1 cellular context compared by ENCODE assay signal in the genomic region with DNA sequence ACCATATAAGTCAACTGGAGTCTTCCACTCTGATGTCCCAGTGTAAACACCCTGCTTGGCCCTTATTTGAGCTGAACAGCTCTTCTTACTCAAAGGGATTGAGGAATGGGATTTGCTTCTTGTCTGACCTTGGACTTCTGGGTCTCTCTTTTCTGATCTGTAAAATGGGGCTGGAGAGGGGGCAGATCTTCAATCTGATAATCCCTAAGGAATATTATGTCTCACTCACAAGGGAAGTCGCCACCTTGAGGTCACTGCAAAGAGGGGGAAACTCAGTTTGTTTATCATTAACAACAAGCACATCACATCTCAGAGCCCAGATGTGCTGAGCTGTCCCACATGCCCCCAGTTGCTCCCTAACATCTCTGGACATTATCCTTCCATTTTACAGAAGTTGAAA.
TF ChIP-seq lines count a peak whose summit lies in the region.

No MANE protein-coding gene starts in this region.

TF ChIP-seq in K562, 482 proteins besides CTCF, POLR2A, EP300 and RAD21:
- TF ChIP-seq ESRRA (IDR thresholded peaks at IDR 0.05; ENCODE audit: borderline replicate concordance, low read depth) (peak; percentile 58; the same call in 1 of the 2 replicates), GATAD2B (IDR thresholded peaks at IDR 0.05; ENCODE audit: borderline replicate concordance) (no peak), BCOR (IDR thresholded peaks at IDR 0.05) (peak; percentile 63; the same call in 1 of the 2 replicates), ADNP (tag; IDR thresholded peaks at IDR 0.05) (peak; percentile 72; the same call in 1 of the 2 replicates), RBM25 (IDR thresholded peaks at IDR 0.05; ENCODE audit: low read depth, low read length, severe bottlenecking) (peak; percentile 70)
- TF ChIP-seq, protein P1, sequence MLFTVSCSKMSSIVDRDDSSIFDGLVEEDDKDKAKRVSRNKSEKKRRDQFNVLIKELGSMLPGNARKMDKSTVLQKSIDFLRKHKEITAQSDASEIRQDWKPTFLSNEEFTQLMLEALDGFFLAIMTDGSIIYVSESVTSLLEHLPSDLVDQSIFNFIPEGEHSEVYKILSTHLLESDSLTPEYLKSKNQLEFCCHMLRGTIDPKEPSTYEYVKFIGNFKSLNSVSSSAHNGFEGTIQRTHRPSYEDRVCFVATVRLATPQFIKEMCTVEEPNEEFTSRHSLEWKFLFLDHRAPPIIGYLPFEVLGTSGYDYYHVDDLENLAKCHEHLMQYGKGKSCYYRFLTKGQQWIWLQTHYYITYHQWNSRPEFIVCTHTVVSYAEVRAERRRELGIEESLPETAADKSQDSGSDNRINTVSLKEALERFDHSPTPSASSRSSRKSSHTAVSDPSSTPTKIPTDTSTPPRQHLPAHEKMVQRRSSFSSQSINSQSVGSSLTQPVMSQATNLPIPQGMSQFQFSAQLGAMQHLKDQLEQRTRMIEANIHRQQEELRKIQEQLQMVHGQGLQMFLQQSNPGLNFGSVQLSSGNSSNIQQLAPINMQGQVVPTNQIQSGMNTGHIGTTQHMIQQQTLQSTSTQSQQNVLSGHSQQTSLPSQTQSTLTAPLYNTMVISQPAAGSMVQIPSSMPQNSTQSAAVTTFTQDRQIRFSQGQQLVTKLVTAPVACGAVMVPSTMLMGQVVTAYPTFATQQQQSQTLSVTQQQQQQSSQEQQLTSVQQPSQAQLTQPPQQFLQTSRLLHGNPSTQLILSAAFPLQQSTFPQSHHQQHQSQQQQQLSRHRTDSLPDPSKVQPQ (CRISPR knock-in tag; IDR thresholded peaks at IDR 0.05; ENCODE audit: borderline replicate concordance), result no peak
- TF ChIP-seq, protein P2, sequence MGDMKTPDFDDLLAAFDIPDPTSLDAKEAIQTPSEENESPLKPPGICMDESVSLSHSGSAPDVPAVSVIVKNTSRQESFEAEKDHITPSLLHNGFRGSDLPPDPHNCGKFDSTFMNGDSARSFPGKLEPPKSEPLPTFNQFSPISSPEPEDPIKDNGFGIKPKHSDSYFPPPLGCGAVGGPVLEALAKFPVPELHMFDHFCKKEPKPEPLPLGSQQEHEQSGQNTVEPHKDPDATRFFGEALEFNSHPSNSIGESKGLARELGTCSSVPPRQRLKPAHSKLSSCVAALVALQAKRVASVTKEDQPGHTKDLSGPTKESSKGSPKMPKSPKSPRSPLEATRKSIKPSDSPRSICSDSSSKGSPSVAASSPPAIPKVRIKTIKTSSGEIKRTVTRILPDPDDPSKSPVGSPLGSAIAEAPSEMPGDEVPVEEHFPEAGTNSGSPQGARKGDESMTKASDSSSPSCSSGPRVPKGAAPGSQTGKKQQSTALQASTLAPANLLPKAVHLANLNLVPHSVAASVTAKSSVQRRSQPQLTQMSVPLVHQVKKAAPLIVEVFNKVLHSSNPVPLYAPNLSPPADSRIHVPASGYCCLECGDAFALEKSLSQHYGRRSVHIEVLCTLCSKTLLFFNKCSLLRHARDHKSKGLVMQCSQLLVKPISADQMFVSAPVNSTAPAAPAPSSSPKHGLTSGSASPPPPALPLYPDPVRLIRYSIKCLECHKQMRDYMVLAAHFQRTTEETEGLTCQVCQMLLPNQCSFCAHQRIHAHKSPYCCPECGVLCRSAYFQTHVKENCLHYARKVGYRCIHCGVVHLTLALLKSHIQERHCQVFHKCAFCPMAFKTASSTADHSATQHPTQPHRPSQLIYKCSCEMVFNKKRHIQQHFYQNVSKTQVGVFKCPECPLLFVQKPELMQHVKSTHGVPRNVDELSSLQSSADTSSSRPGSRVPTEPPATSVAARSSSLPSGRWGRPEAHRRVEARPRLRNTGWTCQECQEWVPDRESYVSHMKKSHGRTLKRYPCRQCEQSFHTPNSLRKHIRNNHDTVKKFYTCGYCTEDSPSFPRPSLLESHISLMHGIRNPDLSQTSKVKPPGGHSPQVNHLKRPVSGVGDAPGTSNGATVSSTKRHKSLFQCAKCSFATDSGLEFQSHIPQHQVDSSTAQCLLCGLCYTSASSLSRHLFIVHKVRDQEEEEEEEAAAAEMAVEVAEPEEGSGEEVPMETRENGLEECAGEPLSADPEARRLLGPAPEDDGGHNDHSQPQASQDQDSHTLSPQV (IDR thresholded peaks at IDR 0.05), result no peak
- TF ChIP-seq, protein P3, sequence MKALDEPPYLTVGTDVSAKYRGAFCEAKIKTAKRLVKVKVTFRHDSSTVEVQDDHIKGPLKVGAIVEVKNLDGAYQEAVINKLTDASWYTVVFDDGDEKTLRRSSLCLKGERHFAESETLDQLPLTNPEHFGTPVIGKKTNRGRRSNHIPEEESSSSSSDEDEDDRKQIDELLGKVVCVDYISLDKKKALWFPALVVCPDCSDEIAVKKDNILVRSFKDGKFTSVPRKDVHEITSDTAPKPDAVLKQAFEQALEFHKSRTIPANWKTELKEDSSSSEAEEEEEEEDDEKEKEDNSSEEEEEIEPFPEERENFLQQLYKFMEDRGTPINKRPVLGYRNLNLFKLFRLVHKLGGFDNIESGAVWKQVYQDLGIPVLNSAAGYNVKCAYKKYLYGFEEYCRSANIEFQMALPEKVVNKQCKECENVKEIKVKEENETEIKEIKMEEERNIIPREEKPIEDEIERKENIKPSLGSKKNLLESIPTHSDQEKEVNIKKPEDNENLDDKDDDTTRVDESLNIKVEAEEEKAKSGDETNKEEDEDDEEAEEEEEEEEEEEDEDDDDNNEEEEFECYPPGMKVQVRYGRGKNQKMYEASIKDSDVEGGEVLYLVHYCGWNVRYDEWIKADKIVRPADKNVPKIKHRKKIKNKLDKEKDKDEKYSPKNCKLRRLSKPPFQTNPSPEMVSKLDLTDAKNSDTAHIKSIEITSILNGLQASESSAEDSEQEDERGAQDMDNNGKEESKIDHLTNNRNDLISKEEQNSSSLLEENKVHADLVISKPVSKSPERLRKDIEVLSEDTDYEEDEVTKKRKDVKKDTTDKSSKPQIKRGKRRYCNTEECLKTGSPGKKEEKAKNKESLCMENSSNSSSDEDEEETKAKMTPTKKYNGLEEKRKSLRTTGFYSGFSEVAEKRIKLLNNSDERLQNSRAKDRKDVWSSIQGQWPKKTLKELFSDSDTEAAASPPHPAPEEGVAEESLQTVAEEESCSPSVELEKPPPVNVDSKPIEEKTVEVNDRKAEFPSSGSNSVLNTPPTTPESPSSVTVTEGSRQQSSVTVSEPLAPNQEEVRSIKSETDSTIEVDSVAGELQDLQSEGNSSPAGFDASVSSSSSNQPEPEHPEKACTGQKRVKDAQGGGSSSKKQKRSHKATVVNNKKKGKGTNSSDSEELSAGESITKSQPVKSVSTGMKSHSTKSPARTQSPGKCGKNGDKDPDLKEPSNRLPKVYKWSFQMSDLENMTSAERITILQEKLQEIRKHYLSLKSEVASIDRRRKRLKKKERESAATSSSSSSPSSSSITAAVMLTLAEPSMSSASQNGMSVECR (CRISPR knock-in tag; IDR thresholded peaks at IDR 0.05), result no peak
